Comparison of ENCODE assay signal across 18 cellular contexts in the genomic region with DNA sequence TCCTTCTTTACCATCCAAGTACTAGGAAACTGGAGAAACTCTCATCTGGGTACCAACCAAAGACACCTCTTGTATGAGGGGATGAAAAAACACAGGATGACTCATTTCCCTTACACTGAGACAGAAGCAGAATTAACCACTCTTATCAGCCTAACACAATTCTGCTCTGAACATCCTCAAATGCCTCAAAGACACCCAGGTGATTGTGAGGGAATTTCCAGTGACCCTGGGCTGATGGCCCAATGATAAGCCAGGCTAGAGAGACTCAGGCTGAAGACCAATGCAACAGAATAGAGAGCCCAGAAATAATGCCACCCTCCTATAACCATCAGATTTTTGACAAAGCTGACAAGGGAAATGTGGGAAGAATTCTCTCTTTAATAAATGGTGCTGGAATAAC.
"Had no signal": no experiment of that assay in that cellular context is flagged by ENCODE, and none has a peak within 500 bp of the region (broad histone marks: within the 10 kb centered on the region; RNA-seq: fewer than 3 reads in every experiment).

No MANE protein-coding gene starts in this region.

- H3K36me3 ChIP-seq: cardiac muscle cell had no signal

- H3K27ac Mint-ChIP-seq: activated naive CD8-positive, alpha-beta T cell; activated T-cell treated with anti-CD3 and anti-CD28 coated beads, Interleukin-2, amount 50 U/mL, for 24 hours; mesothelial cell of epicardium; nephron progenitor cell; stimulated activated effector memory CD8-positive, alpha-beta T cell treated with anti-CD3 and anti-CD28 coated beads, Interleukin-12 subunit alpha, Interleukin-12 subunit beta, amount 100 ng/mL, for 72 hours had no signal

- H3K27ac ChIP-seq: cardiac muscle cell, sigmoid colon, thyroid gland had no signal

- DNase-seq: activated CD4-positive, alpha-beta T cell treated with anti-CD3 and anti-CD28 coated beads, Interleukin-2, amount 50 U/mL, for 4 hours; activated effector memory CD4-positive, alpha-beta T cell treated with Interleukin-2 at 50 U/mL for 16 hours; activated T-cell treated with anti-CD3 and anti-CD28 coated beads, Interleukin-2, amount 50 U/mL, for 24 hours; dermis blood vessel endothelial cell; effector memory CD8-positive, alpha-beta T cell; nephron progenitor cell; sigmoid colon; stimulated activated CD4-positive, alpha-beta T cell treated with anti-CD3 and anti-CD28 coated beads, Interleukin-4, amount 100 ng/mL, for 24 hours; T-helper 1 cell; T-helper 9 cell had no signal

- H3K4me1 Mint-ChIP-seq: mesothelial cell of epicardium, nephron progenitor cell had no signal

- H3K4me3 Mint-ChIP-seq: activated naive CD8-positive, alpha-beta T cell; activated T-cell treated with anti-CD3 and anti-CD28 coated beads, Interleukin-2, amount 50 U/mL, for 24 hours; mesothelial cell of epicardium; nephron progenitor cell; stimulated activated effector memory CD8-positive, alpha-beta T cell treated with anti-CD3 and anti-CD28 coated beads, Interleukin-12 subunit alpha, Interleukin-12 subunit beta, amount 100 ng/mL, for 72 hours had no signal

- H3K4me3 ChIP-seq: cardiac muscle cell, lung, sigmoid colon, thyroid gland had no signal

- H3K27me3 Mint-ChIP-seq: activated naive CD8-positive, alpha-beta T cell; activated T-cell treated with anti-CD3 and anti-CD28 coated beads, Interleukin-2, amount 50 U/mL, for 24 hours; effector memory CD8-positive, alpha-beta T cell had no signal

- ATAC-seq: effector memory CD8-positive, alpha-beta T cell; left cardiac atrium; SK-N-SH treated with all-trans-retinoic acid at 6 μM for 48 hours; stimulated activated effector memory CD8-positive, alpha-beta T cell treated with anti-CD3 and anti-CD28 coated beads, Interleukin-12 subunit alpha, Interleukin-12 subunit beta, amount 100 ng/mL, for 72 hours had no signal

- H3K27me3 ChIP-seq: cardiac muscle cell, sigmoid colon, thyroid gland had no signal
